ENCODE assay signal across 8 cellular contexts in genomic region chr17:82882715-82883446, GRCh38. TPM values are rescaled to one million over a fixed set of nuclear protein-coding genes. Genes with fewer than 3 reads are reported as not detected.
DNase-seq lines count a peak whose midpoint lies in the region; ATAC-seq, FAIRE-seq and TF ChIP-seq lines count a peak whose summit lies in the region.

No MANE protein-coding gene starts in this region.

- H3K36me3 ChIP-seq in CD8-positive, alpha-beta memory T cell (ENCODE audit: insufficient read depth, low read length), result no peaks in the 10 kb centered on the region

- no peaks in the 10 kb centered on the region for H3K9me3 Mint-ChIP-seq in CD8-positive, alpha-beta memory T cell

- peaks cover 0 to 2% of the 10 kb centered on the region in 2 donors for H3K27me3 Mint-ChIP-seq in CD8-positive, alpha-beta memory T cell

- H3K4me1 Mint-ChIP-seq in CD8-positive, alpha-beta memory T cell, result peaks cover 83 to 97% (median 95%) of the 10 kb centered on the region in 3 donors

- no peak for TF ChIP-seq POLR2A in GM12891 (IDR thresholded peaks at IDR 0.05; ENCODE audit: low read depth, low read length)

- POLR2A ChIA-PET in CD8-positive, alpha-beta memory T cell (lab: Charles Lee), result interaction anchor here (0.9 to 3.5 kb wide), 3 partner anchors 14 to 24 kb away, joined by 3 to 24 read pairs (median 3); no protein-coding TSS in a partner anchor

- H3K9me3 ChIP-seq in CD8-positive, alpha-beta memory T cell (ENCODE audit: low read length), result no peaks in the 10 kb centered on the region

- no peak for FAIRE-seq in GM12891 (lab: Jason Lieb, UNC)

- H3K4me1 ChIP-seq in CD8-positive, alpha-beta memory T cell (ENCODE audit: insufficient read depth, low read length), result peaks cover 55% of the 10 kb centered on the region

- ATAC-seq in GM19023 (IDR thresholded peaks at IDR 0.05; ENCODE audit: unreplicated experiment), result no peak
- ATAC-seq in HG02981 (IDR thresholded peaks at IDR 0.05; ENCODE audit: unreplicated experiment), result no peak

- peak overlapping the region; percentile 97 to 100 (median 100) for H3K27ac Mint-ChIP-seq in CD8-positive, alpha-beta memory T cell

- peaks cover 0 to 34% (median 13%) of the 10 kb centered on the region in 3 donors for H3K36me3 Mint-ChIP-seq in CD8-positive, alpha-beta memory T cell

- H3K4me3 Mint-ChIP-seq in CD8-positive, alpha-beta memory T cell, result peak overlapping the region; percentile 69 to 88 (median 86)

- CTCF ChIA-PET in CD8-positive, alpha-beta memory T cell (lab: Charles Lee), result interaction anchor here (1.2 to 1.9 kb wide), 2 partner anchors 18 to 19 kb away, joined by 3 to 9 read pairs; no protein-coding TSS in a partner anchor

- H3K4me3 ChIP-seq in CD8-positive, alpha-beta memory T cell (ENCODE audit: low read length), result peak overlapping the region; percentile 59

- no peaks in the 10 kb centered on the region for H3K27me3 ChIP-seq in CD8-positive, alpha-beta memory T cell (ENCODE audit: insufficient read depth, low read length, poor library complexity, severe bottlenecking)

- peak; percentile 81 to 94 (median 86) for DNase-seq in CD8-positive, alpha-beta memory T cell
- peak; percentile 64 for DNase-seq in activated CD4-positive, alpha-beta T cell treated with anti-CD3 and anti-CD28 coated beads for 1 hour
- DNase-seq in cerebellum (ENCODE audit: low spot score), result peak; percentile 44
- peak; percentile 46 to 51 for DNase-seq in stimulated activated CD4-positive, alpha-beta T cell treated with anti-CD3 and anti-CD28 coated beads, Interleukin-1b, Interleukin-23, amount 100 ng/mL, for 4 hours (ENCODE audit: low read depth in 2 of 2)
- DNase-seq in GM12891 (ENCODE audit: insufficient read length, low spot score), result no peak
- no peak for DNase-seq in NCI-H524 (lab: John Stamatoyannopoulos, UW)

- peak overlapping the region; percentile 74 for H3K27ac ChIP-seq in CD8-positive, alpha-beta memory T cell (ENCODE audit: low read depth, low read length)

TF ChIP-seq in GM12891, 5 proteins besides CTCF, POLR2A, EP300 and RAD21:
- TF ChIP-seq SPI1 (IDR thresholded peaks at IDR 0.05; ENCODE audit: low read depth, low read length) (no peak), TAF1 (IDR thresholded peaks at IDR 0.05; ENCODE audit: low read depth, low read length) (no peak), POU2F2 (IDR thresholded peaks at IDR 0.05; ENCODE audit: low read depth, low read length) (no peak), PAX5 (IDR thresholded peaks at IDR 0.05; ENCODE audit: insufficient read depth, low read length, severe bottlenecking) (no peak), POLR2AphosphoS5 (IDR thresholded peaks at IDR 0.05; ENCODE audit: low read depth, low read length) (no peak)

RNA-seq across cellular contexts. Expression of gene ZNF750, which starts 43.1 kb away (rescaled TPM):
- not detected for total RNA-seq in CD8-positive, alpha-beta memory T cell
- polyA plus RNA-seq in CD8-positive, alpha-beta memory T cell, result not detected
- not detected for total RNA-seq in cerebellum
- 0.04 TPM for polyA plus RNA-seq in GM12891 (2012; ENCODE audit: low read depth, missing spikeins)

Comparison
In these comparisons a context has a peak if more than half of its experiments do, and no peak if none do; other contexts are left out.
1. DNase-seq: peak in CD8-positive, alpha-beta memory T cell (5 of 5), activated CD4-positive, alpha-beta T cell treated with anti-CD3 and anti-CD28 coated beads for 1 hour (single experiment), cerebellum (single experiment) and stimulated activated CD4-positive, alpha-beta T cell treated with anti-CD3 and anti-CD28 coated beads, Interleukin-1b, Interleukin-23, amount 100 ng/mL, for 4 hours (2 of 2); none in GM12891 (single experiment) and NCI-H524 (0 of 2).